8 cellular contexts compared by ENCODE assay signal in the genomic region with DNA sequence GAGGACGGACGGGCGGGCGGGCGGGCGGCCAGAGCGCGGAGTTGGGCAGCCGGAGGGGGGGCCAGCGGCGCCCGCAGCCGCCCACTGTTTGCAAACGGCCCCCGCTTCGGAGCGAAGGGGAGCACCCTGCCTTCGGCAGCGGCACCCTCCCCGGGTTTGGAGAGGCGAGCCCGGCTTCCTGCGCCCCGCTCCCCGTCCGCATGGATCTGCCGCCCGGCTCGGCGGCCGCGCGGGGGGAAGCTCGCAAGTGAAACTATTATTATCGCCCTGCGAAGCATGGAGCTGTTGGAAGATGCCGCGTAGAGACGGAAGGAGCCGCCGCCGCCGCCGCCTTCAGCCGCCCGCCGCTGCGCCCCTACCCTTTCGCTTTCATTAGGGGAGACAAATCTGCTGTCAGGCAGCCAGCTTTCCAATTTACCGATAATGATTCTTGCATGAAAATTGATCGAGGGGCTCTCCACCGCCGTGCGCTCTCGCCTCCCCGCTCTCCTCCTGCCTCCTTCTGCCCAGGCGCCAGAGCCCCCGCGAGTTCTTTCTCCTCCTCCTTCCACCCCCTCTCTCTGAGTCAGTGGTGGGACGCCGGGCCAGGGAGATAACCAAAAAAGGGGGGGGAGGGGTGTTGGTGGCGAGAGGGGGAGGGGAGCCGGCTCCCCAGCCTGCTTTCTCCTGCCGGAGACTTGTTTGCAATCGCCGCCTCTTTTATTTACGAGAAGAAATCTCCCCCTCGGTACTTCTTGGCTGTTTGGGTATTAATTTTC. TPM values are rescaled to one million over a fixed set of nuclear protein-coding genes. Genes with fewer than 3 reads are reported as not detected.
DNase-seq lines count a peak whose midpoint lies in the region; ATAC-seq, FAIRE-seq and TF ChIP-seq lines count a peak whose summit lies in the region.

No MANE protein-coding gene starts in this region.

- H3K27ac Mint-ChIP-seq in activated CD8-positive, alpha-beta memory T cell treated with anti-CD3 and anti-CD28 coated beads, Interleukin-2, amount 10 ng/mL, durations not matched to agents 7 days and 5 days = peak overlapping the region; percentile 93
- peak overlapping the region; percentile 74 for H3K27ac Mint-ChIP-seq in endothelial cell (ENCODE audit: unreplicated experiment)

- H3K9ac ChIP-seq in stomach smooth muscle (ENCODE audit: low read length in 2 of 2) = peak overlapping the region in 1 of 2 donors; percentile 72

- peak; percentile 34 for ATAC-seq in activated CD8-positive, alpha-beta memory T cell treated with anti-CD3 and anti-CD28 coated beads, Interleukin-2, amount 10 ng/mL, durations not matched to agents 7 days and 5 days
- no peak for ATAC-seq in HG02588 (IDR thresholded peaks at IDR 0.05; ENCODE audit: unreplicated experiment)

- TF ChIP-seq CTCF in endothelial cell (IDR thresholded peaks at IDR 0.05; ENCODE audit: unreplicated experiment) = no peak

- H3K36me3 ChIP-seq in muscle layer of duodenum (ENCODE audit: control insufficient read depth in 1 of 2, insufficient read depth in 2 of 2, low read length in 2 of 2) = no peaks in the 10 kb centered on the region
- no peaks in the 10 kb centered on the region for H3K36me3 ChIP-seq in stomach smooth muscle (ENCODE audit: control insufficient read depth in 2 of 2, insufficient read depth in 2 of 2, low read length in 2 of 2)

- FAIRE-seq in GM18507 (lab: Jason Lieb, UNC) = peak; percentile 39

- H3K36me3 Mint-ChIP-seq in activated CD8-positive, alpha-beta memory T cell treated with anti-CD3 and anti-CD28 coated beads, Interleukin-2, amount 10 ng/mL, durations not matched to agents 7 days and 5 days = peaks cover 3% of the 10 kb centered on the region
- H3K36me3 Mint-ChIP-seq in endothelial cell (ENCODE audit: low read depth, unreplicated experiment) = no peaks in the 10 kb centered on the region

- no peaks in the 10 kb centered on the region for H3K9me3 Mint-ChIP-seq in activated CD8-positive, alpha-beta memory T cell treated with anti-CD3 and anti-CD28 coated beads, Interleukin-2, amount 10 ng/mL, durations not matched to agents 7 days and 5 days (ENCODE audit: low read depth)
- no peaks in the 10 kb centered on the region for H3K9me3 Mint-ChIP-seq in endothelial cell (ENCODE audit: unreplicated experiment)

- H3K9me3 ChIP-seq in muscle layer of duodenum (ENCODE audit: control insufficient read depth in 1 of 2, low read length in 2 of 2) (no peaks in the 10 kb centered on the region), stomach smooth muscle (ENCODE audit: control insufficient read depth in 2 of 2, low read length in 2 of 2) (no peaks in the 10 kb centered on the region)

- H3K4me1 Mint-ChIP-seq in activated CD8-positive, alpha-beta memory T cell treated with anti-CD3 and anti-CD28 coated beads, Interleukin-2, amount 10 ng/mL, durations not matched to agents 7 days and 5 days = peaks cover 45% of the 10 kb centered on the region
- peaks cover 31% of the 10 kb centered on the region for H3K4me1 Mint-ChIP-seq in endothelial cell (ENCODE audit: unreplicated experiment)

- peak overlapping the region; percentile 72 for H3K27ac ChIP-seq in muscle layer of duodenum (ENCODE audit: low read length)
- peak overlapping the region; percentile 80 for H3K27ac ChIP-seq in stomach smooth muscle (ENCODE audit: low read length)

- H3K4me3 ChIP-seq in muscle layer of duodenum (ENCODE audit: low read depth in 1 of 2, low read length in 2 of 2) (peak overlapping the region; percentile 76 to 81), stomach smooth muscle (ENCODE audit: low read length in 2 of 2) (peak overlapping the region; percentile 78 to 84)

- H3K4me1 ChIP-seq in muscle layer of duodenum (ENCODE audit: control insufficient read depth in 1 of 2, insufficient read depth in 2 of 2, low read length in 2 of 2) = peaks cover 5 to 32% of the 10 kb centered on the region in 2 donors
- H3K4me1 ChIP-seq in stomach smooth muscle (ENCODE audit: control insufficient read depth, insufficient read depth, low read length) = peaks cover 34% of the 10 kb centered on the region

- CTCF ChIA-PET in activated CD8-positive, alpha-beta memory T cell treated with anti-CD3 and anti-CD28 coated beads, Interleukin-2, amount 10 ng/mL, durations not matched to agents 7 days and 5 days (lab: Charles Lee) = interaction anchor here (0.7 to 5.8 kb wide), 12 partner anchors 9 to 139 kb away, joined by 3 to 83 read pairs (median 8); partner anchors contain the start of gene GSE1

- H3K27me3 ChIP-seq in muscle layer of duodenum (ENCODE audit: low read depth, low read length) (no peaks in the 10 kb centered on the region), stomach smooth muscle (ENCODE audit: control insufficient read depth in 1 of 2, insufficient read depth in 2 of 2, low read length in 2 of 2) (no peaks in the 10 kb centered on the region)

- H3K4me3 Mint-ChIP-seq in activated CD8-positive, alpha-beta memory T cell treated with anti-CD3 and anti-CD28 coated beads, Interleukin-2, amount 10 ng/mL, durations not matched to agents 7 days and 5 days = peak overlapping the region; percentile 88
- peak overlapping the region; percentile 91 for H3K4me3 Mint-ChIP-seq in endothelial cell (ENCODE audit: unreplicated experiment)

- no peaks in the 10 kb centered on the region for H3K27me3 Mint-ChIP-seq in activated CD8-positive, alpha-beta memory T cell treated with anti-CD3 and anti-CD28 coated beads, Interleukin-2, amount 10 ng/mL, durations not matched to agents 7 days and 5 days
- peaks cover 19% of the 10 kb centered on the region for H3K27me3 Mint-ChIP-seq in endothelial cell (ENCODE audit: unreplicated experiment)

- DNase-seq in GM18507 (ENCODE audit: extremely low spot score, insufficient read length, low read depth) = no peak
- DNase-seq in NCI-H748 treated with DMSO at 0.1 percent for 48 hours (lab: John Stamatoyannopoulos, UW) = peak; percentile 45
- peak; percentile 76 for DNase-seq in activated CD8-positive, alpha-beta memory T cell treated with anti-CD3 and anti-CD28 coated beads, Interleukin-2, amount 10 ng/mL, durations not matched to agents 7 days and 5 days
- DNase-seq in endothelial cell (ENCODE audit: low spot score) = peak; percentile 46
- no peak for DNase-seq in NCI-H2081 treated with DMSO at 0.1 percent for 48 hours (lab: John Stamatoyannopoulos, UW)

RNA-seq across cellular contexts. Expression of gene GSE1, which starts 58.2 kb away (rescaled TPM):
- 10 to 100 TPM; 43.1 to 55.1 TPM for total RNA-seq in activated CD8-positive, alpha-beta memory T cell treated with anti-CD3 and anti-CD28 coated beads, Interleukin-2, amount 10 ng/mL, durations not matched to agents 7 days and 5 days
- total RNA-seq in endothelial cell (ENCODE audit: unreplicated experiment) = 23.9 TPM

Comparison
In these comparisons a context has a peak if more than half of its experiments do, and no peak if none do; other contexts are left out.
1. DNase-seq: peak in NCI-H748 treated with DMSO at 0.1 percent for 48 hours (single experiment), activated CD8-positive, alpha-beta memory T cell treated with anti-CD3 and anti-CD28 coated beads, Interleukin-2, amount 10 ng/mL, durations not matched to agents 7 days and 5 days (single experiment) and endothelial cell (single experiment); none in GM18507 (single experiment) and NCI-H2081 treated with DMSO at 0.1 percent for 48 hours (single experiment).